Comparison of ENCODE assay signal across 19 cellular contexts in genomic region chr5:91061946-91062586, GRCh38.
DNase-seq lines count a peak whose midpoint lies in the region; ATAC-seq and TF ChIP-seq lines count a peak whose summit lies in the region.
"Had no signal": no experiment of that assay in that cellular context is flagged by ENCODE, and none has a peak within 500 bp of the region (broad histone marks: within the 10 kb centered on the region; RNA-seq: fewer than 3 reads in every experiment).

No MANE protein-coding gene starts in this region.

- peak in 1 of 2 donors; percentile 2 for DNase-seq in activated T-cell treated with anti-CD3 and anti-CD28 coated beads, Interleukin-2, amount 50 U/mL, for 72 hours
- no peak for DNase-seq in activated T-cell treated with anti-CD3 and anti-CD28 coated beads, Interleukin-2, amount 50 U/mL, for 24 hours
- DNase-seq in stimulated activated naive CD8-positive, alpha-beta T cell treated with anti-CD3 and anti-CD28 coated beads, Interleukin-15, amount 100 ng/mL, for 72 hours = peak in 1 of 2 donors; percentile 12
- DNase-seq in cerebellum (ENCODE audit: low spot score) = no peak
- DNase-seq in right cardiac atrium = no peak
- no peak for DNase-seq in substantia nigra (lab: John Stamatoyannopoulos, UW)
- DNase-seq: ACHN; activated CD4-positive, alpha-beta T cell treated with anti-CD3 and anti-CD28 coated beads, Interleukin-2, amount 10 ng/mL, durations not matched to agents 7 days and 5 days; central memory CD4-positive, alpha-beta T cell; endodermal cell; HFFc6; NCI-H146; SHP77 treated with DMSO at 0.1 percent for 48 hours had no signal

- no peaks in the 10 kb centered on the region for H3K36me3 Mint-ChIP-seq in activated T-cell treated with anti-CD3 and anti-CD28 coated beads, Interleukin-2, amount 50 U/mL, for 72 hours (ENCODE audit: insufficient read depth in 2 of 2)
- H3K36me3 Mint-ChIP-seq in activated T-cell treated with anti-CD3 and anti-CD28 coated beads, Interleukin-2, amount 50 U/mL, for 24 hours (ENCODE audit: low read depth) = no peaks in the 10 kb centered on the region
- H3K36me3 Mint-ChIP-seq: stimulated activated effector memory CD8-positive, alpha-beta T cell treated with anti-CD3 and anti-CD28 coated beads, Interleukin-12 subunit alpha, Interleukin-12 subunit beta, amount 100 ng/mL, for 72 hours had no signal

- intact Hi-C loops in right cardiac atrium (cut with DNase I) = no loop called here

- peaks cover 82% of the 10 kb centered on the region for H3K27me3 Mint-ChIP-seq in activated T-cell treated with anti-CD3 and anti-CD28 coated beads, Interleukin-2, amount 50 U/mL, for 72 hours (ENCODE audit: low read depth)
- peaks cover 60% of the 10 kb centered on the region for H3K27me3 Mint-ChIP-seq in activated T-cell treated with anti-CD3 and anti-CD28 coated beads, Interleukin-2, amount 50 U/mL, for 24 hours
- peaks cover 28% of the 10 kb centered on the region for H3K27me3 Mint-ChIP-seq in stimulated activated naive CD8-positive, alpha-beta T cell treated with anti-CD3 and anti-CD28 coated beads, Interleukin-15, amount 100 ng/mL, for 72 hours

- peaks cover 44% of the 10 kb centered on the region for H3K4me1 ChIP-seq in OCI-LY3 (ENCODE audit: low read length)
- H3K4me1 ChIP-seq in right cardiac atrium (ENCODE audit: control insufficient read depth, insufficient read depth, low read length) = peaks cover 2% of the 10 kb centered on the region

- TF ChIP-seq CTCF in OCI-LY3 (IDR thresholded peaks at IDR 0.05; ENCODE audit: low read depth, low read length) = no peak

- no peaks in the 10 kb centered on the region for H3K36me3 ChIP-seq in OCI-LY3 (replicated peaks; ENCODE audit: low read depth, low read length)

- no peak overlapping the region for H3K9ac ChIP-seq in OCI-LY3 (ENCODE audit: low read length)

- peak overlapping the region; percentile 49 for H3K4me3 ChIP-seq in OCI-LY3 (ENCODE audit: low read length)
- no peak overlapping the region for H3K4me3 ChIP-seq in right cardiac atrium (ENCODE audit: low read length)
- H3K4me3 ChIP-seq: skin epidermis had no signal

- H3K27ac ChIP-seq in OCI-LY3 (ENCODE audit: low read length) = peak overlapping the region; percentile 37
- H3K27ac ChIP-seq in right cardiac atrium (ENCODE audit: low read length) = no peak overlapping the region
- H3K27ac ChIP-seq in substantia nigra (ENCODE audit: low read depth, low read length, poor library complexity, severe bottlenecking) = no peak overlapping the region

- no peaks in the 10 kb centered on the region for H3K79me2 ChIP-seq in OCI-LY3 (ENCODE audit: low read length)

- peak; percentile 44 to 51 for ATAC-seq in activated T-cell treated with anti-CD3 and anti-CD28 coated beads, Interleukin-2, amount 50 U/mL, for 72 hours (replicated peaks in 1 of 2)
- ATAC-seq in HG02852 (IDR thresholded peaks at IDR 0.05; ENCODE audit: unreplicated experiment) = peak; percentile 40
- ATAC-seq in stimulated activated naive CD8-positive, alpha-beta T cell treated with anti-CD3 and anti-CD28 coated beads, Interleukin-15, amount 100 ng/mL, for 72 hours = peak; percentile 57
- ATAC-seq in right cardiac atrium = no peak
- ATAC-seq: left lobe of liver; stimulated activated effector memory CD8-positive, alpha-beta T cell treated with anti-CD3 and anti-CD28 coated beads, Interleukin-12 subunit alpha, Interleukin-12 subunit beta, amount 100 ng/mL, for 72 hours had no signal

- H3K9me3 Mint-ChIP-seq in activated T-cell treated with anti-CD3 and anti-CD28 coated beads, Interleukin-2, amount 50 U/mL, for 72 hours = no peaks in the 10 kb centered on the region
- H3K9me3 Mint-ChIP-seq in activated T-cell treated with anti-CD3 and anti-CD28 coated beads, Interleukin-2, amount 50 U/mL, for 24 hours = no peaks in the 10 kb centered on the region
- H3K9me3 Mint-ChIP-seq in stimulated activated naive CD8-positive, alpha-beta T cell treated with anti-CD3 and anti-CD28 coated beads, Interleukin-15, amount 100 ng/mL, for 72 hours = peaks cover 0 to 8% of the 10 kb centered on the region in 2 donors
- H3K9me3 Mint-ChIP-seq: activated CD4-positive, alpha-beta T cell treated with anti-CD3 and anti-CD28 coated beads, Interleukin-2, amount 10 ng/mL, durations not matched to agents 7 days and 5 days; endodermal cell; HFFc6; stimulated activated effector memory CD8-positive, alpha-beta T cell treated with anti-CD3 and anti-CD28 coated beads, Interleukin-12 subunit alpha, Interleukin-12 subunit beta, amount 100 ng/mL, for 72 hours; T-helper 2 cell treated with Interferon-gamma antibody and Interleukin-4, amounts not matched to agents 5 μg/mL and 100 μg/mL, for 36 hours had no signal

- no peaks in the 10 kb centered on the region for H3K9me3 ChIP-seq in OCI-LY3 (ENCODE audit: insufficient read depth, low read length)
- no peaks in the 10 kb centered on the region for H3K9me3 ChIP-seq in right cardiac atrium (ENCODE audit: control insufficient read depth, low read length)

- peaks cover 34% of the 10 kb centered on the region for H3K4me1 Mint-ChIP-seq in activated T-cell treated with anti-CD3 and anti-CD28 coated beads, Interleukin-2, amount 50 U/mL, for 72 hours (ENCODE audit: low read depth)
- peaks cover 36% of the 10 kb centered on the region for H3K4me1 Mint-ChIP-seq in activated T-cell treated with anti-CD3 and anti-CD28 coated beads, Interleukin-2, amount 50 U/mL, for 24 hours (ENCODE audit: low read depth)
- peaks cover 50% of the 10 kb centered on the region for H3K4me1 Mint-ChIP-seq in stimulated activated naive CD8-positive, alpha-beta T cell treated with anti-CD3 and anti-CD28 coated beads, Interleukin-15, amount 100 ng/mL, for 72 hours

- peak overlapping the region; percentile 82 for H3K4me2 ChIP-seq in OCI-LY3 (ENCODE audit: low read length)

- H3K4me3 Mint-ChIP-seq in activated T-cell treated with anti-CD3 and anti-CD28 coated beads, Interleukin-2, amount 50 U/mL, for 72 hours = no peak overlapping the region
- no peak overlapping the region for H3K4me3 Mint-ChIP-seq in activated T-cell treated with anti-CD3 and anti-CD28 coated beads, Interleukin-2, amount 50 U/mL, for 24 hours
- peak overlapping the region in 1 of 2 donors; percentile 24 for H3K4me3 Mint-ChIP-seq in stimulated activated naive CD8-positive, alpha-beta T cell treated with anti-CD3 and anti-CD28 coated beads, Interleukin-15, amount 100 ng/mL, for 72 hours
- H3K4me3 Mint-ChIP-seq: activated CD4-positive, alpha-beta T cell treated with anti-CD3 and anti-CD28 coated beads, Interleukin-2, amount 10 ng/mL, durations not matched to agents 7 days and 5 days; endodermal cell; HFFc6; stimulated activated effector memory CD8-positive, alpha-beta T cell treated with anti-CD3 and anti-CD28 coated beads, Interleukin-12 subunit alpha, Interleukin-12 subunit beta, amount 100 ng/mL, for 72 hours; T-helper 2 cell treated with Interferon-gamma antibody and Interleukin-4, amounts not matched to agents 5 μg/mL and 100 μg/mL, for 36 hours had no signal

- H3K27ac Mint-ChIP-seq in activated T-cell treated with anti-CD3 and anti-CD28 coated beads, Interleukin-2, amount 50 U/mL, for 72 hours = no peak overlapping the region
- no peak overlapping the region for H3K27ac Mint-ChIP-seq in activated T-cell treated with anti-CD3 and anti-CD28 coated beads, Interleukin-2, amount 50 U/mL, for 24 hours
- H3K27ac Mint-ChIP-seq in stimulated activated naive CD8-positive, alpha-beta T cell treated with anti-CD3 and anti-CD28 coated beads, Interleukin-15, amount 100 ng/mL, for 72 hours = no peak overlapping the region
- H3K27ac Mint-ChIP-seq: activated CD4-positive, alpha-beta T cell treated with anti-CD3 and anti-CD28 coated beads, Interleukin-2, amount 10 ng/mL, durations not matched to agents 7 days and 5 days; endodermal cell; HFFc6; stimulated activated effector memory CD8-positive, alpha-beta T cell treated with anti-CD3 and anti-CD28 coated beads, Interleukin-12 subunit alpha, Interleukin-12 subunit beta, amount 100 ng/mL, for 72 hours; T-helper 2 cell treated with Interferon-gamma antibody and Interleukin-4, amounts not matched to agents 5 μg/mL and 100 μg/mL, for 36 hours had no signal

- no peak overlapping the region for H2AFZ ChIP-seq in OCI-LY3 (ENCODE audit: low read depth, low read length)

- WGBS in right cardiac atrium = 65% methylated on average over 4 of the region's 4 CpGs

- H3K27me3 ChIP-seq in OCI-LY3 (ENCODE audit: low read depth, low read length) (peaks cover 26% of the 10 kb centered on the region), right cardiac atrium (ENCODE audit: control insufficient read depth, insufficient read depth) (no peaks in the 10 kb centered on the region)

- H4K20me1 ChIP-seq in OCI-LY3 (ENCODE audit: insufficient read depth, low read length) = no peaks in the 10 kb centered on the region

Comparison
In these comparisons a context has a peak if more than half of its experiments do, and no peak if none do; other contexts are left out.
1. ATAC-seq: peak in activated T-cell treated with anti-CD3 and anti-CD28 coated beads, Interleukin-2, amount 50 U/mL, for 72 hours (2 of 2), HG02852 (single experiment) and stimulated activated naive CD8-positive, alpha-beta T cell treated with anti-CD3 and anti-CD28 coated beads, Interleukin-15, amount 100 ng/mL, for 72 hours (single experiment); none in right cardiac atrium (0 of 2).